In the genomic region with DNA sequence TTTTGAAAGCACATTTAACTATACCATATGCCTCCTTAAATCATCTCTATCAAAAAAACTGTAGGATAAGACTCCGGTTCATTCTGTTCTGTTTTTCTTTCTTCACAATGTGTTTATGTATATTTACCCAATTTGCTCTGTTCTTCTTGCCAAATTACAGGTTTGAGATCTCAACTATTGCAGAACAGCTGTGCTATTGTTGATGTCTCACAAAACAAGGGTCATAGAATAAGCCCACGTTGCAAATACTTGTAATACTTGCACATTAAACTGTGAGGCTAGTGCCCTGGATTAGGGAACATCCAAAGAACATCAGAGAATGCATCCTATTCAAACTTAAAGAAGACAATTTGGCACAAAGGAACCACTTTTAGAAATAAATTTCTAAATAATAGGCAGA, we compare ENCODE assay signal across 13 cellular contexts. TPM values are rescaled to one million over a fixed set of nuclear protein-coding genes. Genes with fewer than 3 reads are reported as not detected.
DNase-seq lines count a peak whose midpoint lies in the region; ATAC-seq and TF ChIP-seq lines count a peak whose summit lies in the region.
"Had no signal": no experiment of that assay in that cellular context is flagged by ENCODE, and none has a peak within 500 bp of the region (broad histone marks: within the 10 kb centered on the region; RNA-seq: fewer than 3 reads in every experiment).

No MANE protein-coding gene starts in this region.

- H3K27me3 Mint-ChIP-seq in MCF 10A (ENCODE audit: insufficient read depth, unreplicated experiment) = no peaks in the 10 kb centered on the region
- H3K27me3 Mint-ChIP-seq: B cell; CD4-positive, alpha-beta T cell had no signal

- no peak overlapping the region for H4K91ac ChIP-seq in IMR-90 (ENCODE audit: insufficient read depth, low read depth, low read length)
- no peak overlapping the region for H4K91ac ChIP-seq in mesenchymal stem cell (ENCODE audit: low read length)

- no peak overlapping the region for H3K23ac ChIP-seq in IMR-90 (ENCODE audit: low read depth, low read length)
- H3K23ac ChIP-seq in mesenchymal stem cell (ENCODE audit: low read length in 2 of 2) = no peak overlapping the region

- H4K20me1 ChIP-seq in IMR-90 (ENCODE audit: insufficient read depth, low read length) = no peaks in the 10 kb centered on the region
- H4K20me1 ChIP-seq in Karpas-422 (ENCODE audit: insufficient read depth, low read depth, low read length) = no peaks in the 10 kb centered on the region

- H3K4me3 ChIP-seq in IMR-90 (ENCODE audit: insufficient read depth, low read depth, low read length) (no peak overlapping the region), mesenchymal stem cell (ENCODE audit: insufficient read depth in 1 of 2, low read depth in 1 of 2, low read length in 2 of 2) (no peak overlapping the region), Karpas-422 (ENCODE audit: low read length) (no peak overlapping the region)
- H3K4me3 ChIP-seq: GM23338 had no signal

- intact Hi-C loops in IMR-90 (cut with micrococcal nuclease) (no loop called here), MCF 10A (cut with micrococcal nuclease) (no loop called here)

- H2AFZ ChIP-seq in IMR-90 (replicated peaks; ENCODE audit: low read length, poor library complexity) (no peak overlapping the region), mesenchymal stem cell (ENCODE audit: low read depth, low read length) (no peak overlapping the region), Karpas-422 (ENCODE audit: low read length) (no peak overlapping the region)
- H2AFZ ChIP-seq: GM23338 had no signal

- H3K4me1 ChIP-seq in IMR-90 (ENCODE audit: control insufficient read depth, insufficient read depth, low read length) = no peaks in the 10 kb centered on the region
- H3K4me1 ChIP-seq in mesenchymal stem cell (ENCODE audit: control insufficient read depth, insufficient read depth, low read depth, low read length) = no peaks in the 10 kb centered on the region
- H3K4me1 ChIP-seq in Karpas-422 (ENCODE audit: low read length) = no peaks in the 10 kb centered on the region

- no peak overlapping the region for H3K9ac ChIP-seq in IMR-90 (ENCODE audit: low read depth, low read length)
- peak overlapping the region; percentile 2 for H3K9ac ChIP-seq in mesenchymal stem cell (ENCODE audit: low read length)
- H3K9ac ChIP-seq in Karpas-422 (ENCODE audit: low read length) = no peak overlapping the region

- no TSS peak for BruUV-seq in IMR-90 (replicated peaks; lab: Mats Ljungman, UMichigan)
- BruUV-seq in MCF 10A (replicated peaks; lab: Mats Ljungman, UMichigan) = no TSS peak

- no peak overlapping the region for H3K4me2 ChIP-seq in IMR-90 (ENCODE audit: low read depth, low read length)
- H3K4me2 ChIP-seq in mesenchymal stem cell (ENCODE audit: low read length, poor library complexity, severe bottlenecking) = no peak overlapping the region
- H3K4me2 ChIP-seq in Karpas-422 (ENCODE audit: low read depth, low read length, poor library complexity, severe bottlenecking) = no peak overlapping the region
- H3K4me2 ChIP-seq: GM23338 had no signal

- in situ Hi-C loops in IMR-90 (cut with MboI; ENCODE audit: low sequenced_read_pairs) = no loop called here
- in situ Hi-C loops in GM13977 (cut with MboI; ENCODE audit: low pct_unique_long_range_greater_than_20kb, low sequenced_read_pairs, unreplicated experiment) = no loop called here

- CTCF ChIA-PET in IMR-90 (lab: Yijun Ruan, JAX) = no interaction called here
- CTCF ChIA-PET in MCF 10A (lab: Yijun Ruan, JAX) = no interaction called here

- no CpG with 5 or more reads among the region's 2 CpGs for WGBS in IMR-90 (ENCODE audit: extremely low coverage in 2 of 2, insufficient read length in 1 of 2), 2 experiments
- WGBS in mesenchymal stem cell = 86% methylated on average over 1 of the region's 2 CpGs

- H2AK5ac ChIP-seq in IMR-90 (ENCODE audit: low read depth, low read length) (no peak overlapping the region), mesenchymal stem cell (ENCODE audit: low read length, severe bottlenecking) (no peak overlapping the region)

- no peaks in the 10 kb centered on the region for H3K4me1 Mint-ChIP-seq in MCF 10A (ENCODE audit: insufficient read depth, unreplicated experiment)
- H3K4me1 Mint-ChIP-seq: B cell had no signal

- H4K8ac ChIP-seq in IMR-90 (ENCODE audit: low read depth in 2 of 2, low read length in 2 of 2) (no peak overlapping the region), mesenchymal stem cell (ENCODE audit: low read length) (no peak overlapping the region)

- H3K4ac ChIP-seq in IMR-90 (ENCODE audit: low read depth, low read length) (no peak overlapping the region), mesenchymal stem cell (ENCODE audit: low read depth in 1 of 2, low read length in 2 of 2) (no peak overlapping the region)

- TF ChIP-seq CTCF in IMR-90 (conservative IDR thresholded peaks at IDR 0.05; ENCODE audit: low read depth, low read length) = no peak
- no peak for TF ChIP-seq CTCF in MCF 10A (IDR thresholded peaks at IDR 0.05; ENCODE audit: unreplicated experiment)
- TF ChIP-seq CTCF in GM13977 (IDR thresholded peaks at IDR 0.05; ENCODE audit: extremely low read depth, insufficient read depth, missing control alignments) = no peak

- no peak overlapping the region for H3K27ac ChIP-seq in IMR-90 (ENCODE audit: insufficient read depth, low read length)
- no peak overlapping the region for H3K27ac ChIP-seq in mesenchymal stem cell (ENCODE audit: low read length, poor library complexity, severe bottlenecking)
- H3K27ac ChIP-seq in Karpas-422 (ENCODE audit: low read length) = no peak overlapping the region

- no peak overlapping the region for H3K56ac ChIP-seq in IMR-90 (ENCODE audit: extremely low read depth, insufficient read depth, low read length)

- no peak overlapping the region for H3K27ac Mint-ChIP-seq in MCF 10A (ENCODE audit: low read depth, unreplicated experiment)
- H3K27ac Mint-ChIP-seq: B cell; CD4-positive, alpha-beta T cell; GM23338 had no signal

- H3K79me1 ChIP-seq in IMR-90 (ENCODE audit: low read depth in 1 of 2, low read length in 2 of 2) (peaks cover 21 to 26% of the 10 kb centered on the region in 2 experiments), mesenchymal stem cell (replicated peaks; ENCODE audit: low read length, poor library complexity, severe bottlenecking) (peaks cover 5% of the 10 kb centered on the region)

- H3K4me3 Mint-ChIP-seq in MCF 10A (ENCODE audit: unreplicated experiment) = no peak overlapping the region
- H3K4me3 Mint-ChIP-seq: B cell; CD4-positive, alpha-beta T cell; GM23338 had no signal

- H3K36me3 ChIP-seq in IMR-90 (ENCODE audit: control insufficient read depth, insufficient read depth, low read length) = peaks cover 20% of the 10 kb centered on the region
- peaks cover 4 to 100% of the 10 kb centered on the region in 2 experiments for H3K36me3 ChIP-seq in mesenchymal stem cell (ENCODE audit: control insufficient read depth in 1 of 2, insufficient read depth in 2 of 2, low read depth in 1 of 2, low read length in 2 of 2)
- H3K36me3 ChIP-seq in Karpas-422 (ENCODE audit: insufficient read depth, low read length) = no peaks in the 10 kb centered on the region

- peaks cover 13% of the 10 kb centered on the region for H3K36me3 Mint-ChIP-seq in MCF 10A (ENCODE audit: insufficient read depth, unreplicated experiment)

- no peak overlapping the region for H4K5ac ChIP-seq in IMR-90 (ENCODE audit: low read depth, low read length)

- H2BK20ac ChIP-seq in IMR-90 (ENCODE audit: low read depth, low read length) = no peak overlapping the region

- no peaks in the 10 kb centered on the region for H3K9me2 ChIP-seq in Karpas-422 (replicated peaks; ENCODE audit: insufficient read depth, low read length)

- peak; percentile 25 for DNase-seq in IMR-90
- peak; percentile 16 for DNase-seq in NCI-H2227 treated with DMSO at 0.1 percent for 48 hours (lab: John Stamatoyannopoulos, UW)
- DNase-seq in fibroblast of gingiva (ENCODE audit: low read depth) = peak; percentile 33
- no peak for DNase-seq in mesenchymal stem cell
- no peak for DNase-seq in MCF 10A (ENCODE audit: unreplicated experiment)
- no peak for DNase-seq in GM13977 (ENCODE audit: low spot score)
- DNase-seq in Karpas-422 = no peak
- DNase-seq: C1 segment of cervical spinal cord; Calu3; CD4-positive, alpha-beta T cell; H7 had no signal

- H2BK120ac ChIP-seq in IMR-90 (ENCODE audit: low read depth, low read length) = no peak overlapping the region
- H2BK120ac ChIP-seq in mesenchymal stem cell (ENCODE audit: low read depth, low read length) = no peak overlapping the region

- H3K27me3 ChIP-seq in IMR-90 (ENCODE audit: control insufficient read depth, insufficient read depth, low read length) (no peaks in the 10 kb centered on the region), mesenchymal stem cell (ENCODE audit: control insufficient read depth in 1 of 2, insufficient read depth in 1 of 2, low read length in 2 of 2) (no peaks in the 10 kb centered on the region), Karpas-422 (ENCODE audit: low read length) (no peaks in the 10 kb centered on the region)

- H3K9me3 Mint-ChIP-seq in MCF 10A (ENCODE audit: unreplicated experiment) = peaks cover 7% of the 10 kb centered on the region
- H3K9me3 Mint-ChIP-seq: CD4-positive, alpha-beta T cell; GM23338 had no signal

- no peaks in the 10 kb centered on the region for H3K79me2 ChIP-seq in Karpas-422 (ENCODE audit: low read length)

- H3K14ac ChIP-seq in IMR-90 (replicated peaks; ENCODE audit: low read depth, low read length) = no peak overlapping the region
- no peak overlapping the region for H3K14ac ChIP-seq in mesenchymal stem cell (ENCODE audit: low read length in 2 of 2)

- H2BK5ac ChIP-seq in IMR-90 (ENCODE audit: low read depth, low read length, poor library complexity, severe bottlenecking) (no peak overlapping the region), mesenchymal stem cell (ENCODE audit: low read depth, low read length, poor library complexity, severe bottlenecking) (no peak overlapping the region)

- no peaks in the 10 kb centered on the region for H3K9me3 ChIP-seq in IMR-90 (ENCODE audit: control insufficient read depth, insufficient read depth, low read length)
- H3K9me3 ChIP-seq in mesenchymal stem cell (ENCODE audit: control insufficient read depth, low read length) = no peaks in the 10 kb centered on the region
- no peaks in the 10 kb centered on the region for H3K9me3 ChIP-seq in Karpas-422 (ENCODE audit: low read length)

- no peak for TF ChIP-seq RAD21 in IMR-90 (IDR thresholded peaks at IDR 0.05; ENCODE audit: low read length)

- no peak for TF ChIP-seq POLR2A in IMR-90 (IDR thresholded peaks at IDR 0.05; ENCODE audit: low read depth, low read length)

- dilution Hi-C loops in IMR-90 (cut with HindIII; ENCODE audit: low sequenced_read_pairs, unreplicated experiment) = no loop called here

- no peak overlapping the region for H2AK9ac ChIP-seq in IMR-90 (replicated peaks; ENCODE audit: low read depth, low read length, poor library complexity)

- H2BK15ac ChIP-seq in IMR-90 (ENCODE audit: low read depth, low read length) = no peak overlapping the region
- H2BK15ac ChIP-seq in mesenchymal stem cell (ENCODE audit: low read depth, poor library complexity, severe bottlenecking) = no peak overlapping the region

- POLR2A ChIA-PET in IMR-90 (lab: Charles Lee; ENCODE audit: unreplicated experiment) = no interaction called here
- POLR2A ChIA-PET in MCF 10A (lab: Yijun Ruan, JAX) = no interaction called here

- no peak overlapping the region for H3K18ac ChIP-seq in IMR-90 (ENCODE audit: low read depth, low read length)
- no peak overlapping the region for H3K18ac ChIP-seq in mesenchymal stem cell (ENCODE audit: low read depth in 1 of 2, low read length in 2 of 2)

- peaks cover 3% of the 10 kb centered on the region; the same call in 1 of the 2 replicates for H3K9me1 ChIP-seq in IMR-90 (ENCODE audit: insufficient read depth, low read length)

- ATAC-seq in IMR-90 (ENCODE audit: low read depth) = no peak
- ATAC-seq: GM23338 had no signal

- no peak overlapping the region for H2BK12ac ChIP-seq in mesenchymal stem cell (ENCODE audit: low read length in 2 of 2)

RNA-seq across cellular contexts. Expression of gene ANTXR2, which starts 45.4 kb away (rescaled TPM):
- total RNA-seq in IMR-90 (2012; rRNA removed) (88.5 and 115 TPM in 2 replicates), MCF 10A (2022) (31.0 and 45.1 TPM in 2 replicates)
- polyA plus RNA-seq in IMR-90 (2012; rRNA removed) = 36.5 and 46.8 TPM in 2 replicates
- polyA plus RNA-seq in IMR-90 (2012; cell fraction: cytosol; rRNA removed) = 7.4 and 14.9 TPM in 2 replicates
- polyA plus RNA-seq in IMR-90 (2012; cell fraction: nucleus; rRNA removed; ENCODE audit: low replicate concordance) = 3.8 and 22.8 TPM in 2 replicates
- polyA plus RNA-seq in mesenchymal stem cell (2013, experiment 1 of 2) = 80.9 TPM
- 84.2 TPM for polyA plus RNA-seq in mesenchymal stem cell (2013, experiment 2 of 2)
- total RNA-seq in Karpas-422 (2014; rRNA removed; shearing (Covaris generic); ENCODE audit: low replicate concordance) = not detected in 2 replicates

Comparison
In these comparisons a context has a peak if more than half of its experiments do, and no peak if none do; other contexts are left out.
1. DNase-seq: peak in IMR-90 (single experiment), NCI-H2227 treated with DMSO at 0.1 percent for 48 hours (single experiment) and fibroblast of gingiva (single experiment); none in mesenchymal stem cell (single experiment), MCF 10A (single experiment), GM13977 (single experiment) and Karpas-422 (single experiment).
2. RNA of gene ANTXR2, which starts 45.4 kb away (total RNA-seq): 88.5 to 115 TPM in IMR-90 and 31.0 to 45.1 TPM in MCF 10A; not detected in Karpas-422; every median in the first group is over 10 times any median in the second.